Comparison of ENCODE assay signal across 1 cellular context in genomic region chr18:31549416-31549815, GRCh38.
A peak's percentile ranks its signal among the peaks of the same experiment; 100 is the strongest.
TF ChIP-seq lines count a peak whose summit lies in the region.

No MANE protein-coding gene starts in this region.

TF ChIP-seq in GM12878, 131 proteins besides CTCF, POLR2A, EP300 and RAD21:
- TF ChIP-seq ASH2L (IDR thresholded peaks at IDR 0.05; ENCODE audit: borderline replicate concordance, low read depth) = no peak
- no peak for TF ChIP-seq TCF7 (IDR thresholded peaks at IDR 0.05; ENCODE audit: borderline replicate concordance)
- TF ChIP-seq CREB1 (IDR thresholded peaks at IDR 0.05; ENCODE audit: low read depth) = no peak
- TF ChIP-seq SRF (IDR thresholded peaks at IDR 0.05; ENCODE audit: low read depth in 2 of 2, low read length in 2 of 2) = peak in 1 of 2 experiments; percentile 60; a peak in 1 of 4 replicates
- no peak for TF ChIP-seq ATF3 (IDR thresholded peaks at IDR 0.05; ENCODE audit: borderline replicate concordance, extremely low read depth, low read depth, low read length)
- TF ChIP-seq PBX3 (IDR thresholded peaks at IDR 0.05; ENCODE audit: insufficient replicate concordance, low read depth, low read length) = peak; percentile 11
- TF ChIP-seq PKNOX1 (IDR thresholded peaks at IDR 0.05) = peak; percentile 78
- no peak for TF ChIP-seq MEF2A (IDR thresholded peaks at IDR 0.05; ENCODE audit: insufficient read depth, low read depth, low read length)
